17 cellular contexts compared by ENCODE assay signal in genomic region chr4:175961604-175962003, GRCh38.
DNase-seq lines count a peak whose midpoint lies in the region; ATAC-seq and TF ChIP-seq lines count a peak whose summit lies in the region.
"Had no signal": no experiment of that assay in that cellular context is flagged by ENCODE, and none has a peak within 500 bp of the region (broad histone marks: within the 10 kb centered on the region; RNA-seq: fewer than 3 reads in every experiment).

No MANE protein-coding gene starts in this region.

- intact Hi-C loops in lower leg skin (cut with DNase I; ENCODE audit: low total_unique reads): no loop called here

- TF ChIP-seq POLR2A in upper lobe of left lung (IDR thresholded peaks at IDR 0.05) (no peak), lower leg skin (IDR thresholded peaks at IDR 0.05) (no peak)

- no peaks in the 10 kb centered on the region for H3K27me3 ChIP-seq in upper lobe of left lung
- H3K27me3 ChIP-seq: cardiac muscle cell, neutrophil had no signal

- H3K36me3 ChIP-seq in upper lobe of left lung: no peaks in the 10 kb centered on the region
- H3K36me3 ChIP-seq: cardiac muscle cell, neutrophil had no signal

- H3K4me3 ChIP-seq in upper lobe of left lung (no peak overlapping the region), lower leg skin (ENCODE audit: low read depth, poor library complexity, severe bottlenecking) (no peak overlapping the region)
- H3K4me3 ChIP-seq: cardiac muscle cell, GM23338 had no signal

- TF ChIP-seq EP300 in upper lobe of left lung (IDR thresholded peaks at IDR 0.05): no peak

- H3K9me3 ChIP-seq in upper lobe of left lung: no peaks in the 10 kb centered on the region
- H3K9me3 ChIP-seq: neutrophil had no signal

- H3K4me1 ChIP-seq in upper lobe of left lung: no peaks in the 10 kb centered on the region

- 74 to 86% methylated on average over 4 of the region's 4 CpGs for WGBS in upper lobe of left lung, 2 donors
- 47 to 69% methylated on average over 4 of the region's 4 CpGs for WGBS in lower leg skin, 2 donors

- ATAC-seq in GM18858 (IDR thresholded peaks at IDR 0.05; ENCODE audit: unreplicated experiment) (peak; percentile 92), GM21390 (IDR thresholded peaks at IDR 0.05; ENCODE audit: unreplicated experiment) (peak; percentile 86), HG02970 (IDR thresholded peaks at IDR 0.05; ENCODE audit: low FRiP score, unreplicated experiment) (peak; percentile 60), HG03521 (IDR thresholded peaks at IDR 0.05; ENCODE audit: unreplicated experiment) (peak; percentile 64), upper lobe of left lung (ENCODE audit: low FRiP score in 2 of 2) (no peak)
- ATAC-seq: activated CD4-positive, alpha-beta T cell treated with anti-CD3 and anti-CD28 coated beads for 36 hours; GM23338; HepG2; left ventricle myocardium superior had no signal

- TF ChIP-seq CTCF in upper lobe of left lung (IDR thresholded peaks at IDR 0.05) (no peak), lower leg skin (IDR thresholded peaks at IDR 0.05) (no peak)

- DNase-seq in upper lobe of left lung (no peak), lower leg skin (ENCODE audit: low spot score in 2 of 2) (no peak), DMS53 (lab: John Stamatoyannopoulos, UW) (no peak), medulla oblongata (ENCODE audit: extremely low spot score) (no peak)
- DNase-seq: activated CD4-positive, alpha-beta T cell treated with anti-CD3 and anti-CD28 coated beads for 36 hours; activated effector memory CD4-positive, alpha-beta T cell treated with Interleukin-2 at 50 U/mL for 16 hours; head of caudate nucleus; left ventricle myocardium superior; NCI-H1417 had no signal

- no peak overlapping the region for H3K27ac ChIP-seq in upper lobe of left lung
- H3K27ac ChIP-seq: cardiac muscle cell, neutrophil had no signal

Comparison
In these comparisons a context has a peak if more than half of its experiments do, and no peak if none do; other contexts are left out.
1. ATAC-seq: peak in GM18858 (single experiment), GM21390 (single experiment), HG02970 (single experiment) and HG03521 (single experiment); none in upper lobe of left lung (0 of 2).